ENCODE assay signal across 8 cellular contexts in the genomic region with DNA sequence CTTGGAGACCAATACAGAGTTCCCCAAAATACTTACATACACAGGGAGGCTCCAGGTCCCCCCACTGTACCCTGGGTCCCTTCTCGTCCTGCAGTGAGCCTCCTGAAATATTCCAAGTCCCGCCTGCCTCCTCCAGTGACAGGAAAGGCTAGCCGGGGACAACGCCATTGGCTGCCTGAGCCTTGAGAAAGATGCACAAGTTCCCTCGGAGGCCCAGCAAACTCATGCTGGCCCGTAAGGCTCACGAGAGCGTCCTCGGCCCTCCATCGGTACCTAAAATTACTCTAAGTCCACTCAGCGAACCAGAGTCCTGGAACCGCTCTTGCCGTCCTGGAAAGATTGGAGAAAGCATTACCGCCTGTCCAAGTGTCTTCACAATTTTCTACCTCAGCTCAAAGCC.
"Had no signal": no experiment of that assay in that cellular context is flagged by ENCODE, and none has a peak within 500 bp of the region (broad histone marks: within the 10 kb centered on the region; RNA-seq: fewer than 3 reads in every experiment).

No MANE protein-coding gene starts in this region.

- H3K4me1 Mint-ChIP-seq: GM23338 had no signal

- FAIRE-seq: K562 had no signal

- H3K4me1 ChIP-seq: HAP-1 had no signal

- H3K4me2 ChIP-seq: GM23338 had no signal

- H3K27ac ChIP-seq: HL-60 had no signal

- DNase-seq: H7, HFFc6, IMR-90 had no signal

- H3K4me3 ChIP-seq: GM23338, HAP-1, K562 had no signal

- H3K36me3 ChIP-seq: HAP-1 had no signal

- H2AFZ ChIP-seq: GM23338 had no signal

- H3K27ac Mint-ChIP-seq: GM23338, HFFc6 had no signal

- H3K9me3 ChIP-seq: HAP-1 had no signal

- H3K4me3 Mint-ChIP-seq: GM23338, HFFc6 had no signal

- ATAC-seq: GM23338, HCT116, K562 had no signal
